2 cellular contexts compared by ENCODE assay signal in the genomic region with DNA sequence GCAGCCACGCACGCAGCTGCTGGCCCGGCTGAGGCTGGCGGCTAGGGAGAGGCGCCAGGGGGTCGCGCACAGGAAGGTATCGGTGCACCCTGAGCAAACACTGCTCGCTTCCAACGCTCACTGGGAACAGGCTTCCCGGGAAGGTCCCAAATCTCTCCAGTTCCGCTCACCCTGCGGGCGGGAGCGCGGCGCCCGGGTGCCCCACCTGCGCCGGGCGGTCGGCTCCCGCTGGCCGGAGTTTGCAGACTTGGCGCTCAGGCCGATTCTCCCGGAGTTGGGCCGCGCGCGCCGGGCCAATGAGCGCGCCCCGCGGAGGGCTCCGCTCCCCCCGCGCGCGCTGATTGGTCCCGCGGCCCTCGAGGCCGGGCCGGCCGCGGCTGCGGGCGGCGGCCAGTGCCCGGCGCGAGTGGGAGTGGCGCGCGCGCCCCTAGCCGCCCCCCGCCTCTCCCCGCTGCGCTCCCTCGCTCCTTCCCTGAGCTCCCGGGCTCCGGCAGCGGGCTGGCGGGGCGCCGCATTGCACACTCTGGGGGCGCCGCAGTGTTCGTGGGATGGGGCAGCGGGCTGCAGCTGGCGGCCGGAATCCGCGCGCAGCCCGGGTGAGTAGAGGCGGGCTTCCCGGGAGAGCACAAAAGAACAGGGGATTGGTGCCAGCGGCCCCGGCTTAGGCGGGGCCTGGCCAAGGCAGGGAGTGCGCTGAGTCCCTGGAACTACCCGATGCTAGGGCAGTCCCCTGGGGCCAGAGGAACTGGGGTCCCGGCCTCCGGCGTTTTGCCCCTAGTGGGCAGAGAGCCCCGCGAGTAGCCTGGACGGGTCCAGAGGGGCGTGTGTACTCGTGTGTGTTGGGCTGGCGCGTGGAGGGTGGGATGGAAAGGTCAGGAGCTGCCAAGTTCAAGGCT.
A peak's percentile ranks its signal among the peaks of the same experiment; 100 is the strongest.
TF ChIP-seq lines count a peak whose summit lies in the region.

A gene with protein sequence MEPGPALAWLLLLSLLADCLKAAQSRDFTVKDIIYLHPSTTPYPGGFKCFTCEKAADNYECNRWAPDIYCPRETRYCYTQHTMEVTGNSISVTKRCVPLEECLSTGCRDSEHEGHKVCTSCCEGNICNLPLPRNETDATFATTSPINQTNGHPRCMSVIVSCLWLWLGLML (plus strand): TSS at position 461 of the 896 bp plus-strand sequence. CDS start 107,122 bp downstream, outside the sequence.

TF ChIP-seq in GM23338, 12 proteins besides CTCF, POLR2A, EP300 and RAD21 (continued from another document):
- TF ChIP-seq, protein P1, sequence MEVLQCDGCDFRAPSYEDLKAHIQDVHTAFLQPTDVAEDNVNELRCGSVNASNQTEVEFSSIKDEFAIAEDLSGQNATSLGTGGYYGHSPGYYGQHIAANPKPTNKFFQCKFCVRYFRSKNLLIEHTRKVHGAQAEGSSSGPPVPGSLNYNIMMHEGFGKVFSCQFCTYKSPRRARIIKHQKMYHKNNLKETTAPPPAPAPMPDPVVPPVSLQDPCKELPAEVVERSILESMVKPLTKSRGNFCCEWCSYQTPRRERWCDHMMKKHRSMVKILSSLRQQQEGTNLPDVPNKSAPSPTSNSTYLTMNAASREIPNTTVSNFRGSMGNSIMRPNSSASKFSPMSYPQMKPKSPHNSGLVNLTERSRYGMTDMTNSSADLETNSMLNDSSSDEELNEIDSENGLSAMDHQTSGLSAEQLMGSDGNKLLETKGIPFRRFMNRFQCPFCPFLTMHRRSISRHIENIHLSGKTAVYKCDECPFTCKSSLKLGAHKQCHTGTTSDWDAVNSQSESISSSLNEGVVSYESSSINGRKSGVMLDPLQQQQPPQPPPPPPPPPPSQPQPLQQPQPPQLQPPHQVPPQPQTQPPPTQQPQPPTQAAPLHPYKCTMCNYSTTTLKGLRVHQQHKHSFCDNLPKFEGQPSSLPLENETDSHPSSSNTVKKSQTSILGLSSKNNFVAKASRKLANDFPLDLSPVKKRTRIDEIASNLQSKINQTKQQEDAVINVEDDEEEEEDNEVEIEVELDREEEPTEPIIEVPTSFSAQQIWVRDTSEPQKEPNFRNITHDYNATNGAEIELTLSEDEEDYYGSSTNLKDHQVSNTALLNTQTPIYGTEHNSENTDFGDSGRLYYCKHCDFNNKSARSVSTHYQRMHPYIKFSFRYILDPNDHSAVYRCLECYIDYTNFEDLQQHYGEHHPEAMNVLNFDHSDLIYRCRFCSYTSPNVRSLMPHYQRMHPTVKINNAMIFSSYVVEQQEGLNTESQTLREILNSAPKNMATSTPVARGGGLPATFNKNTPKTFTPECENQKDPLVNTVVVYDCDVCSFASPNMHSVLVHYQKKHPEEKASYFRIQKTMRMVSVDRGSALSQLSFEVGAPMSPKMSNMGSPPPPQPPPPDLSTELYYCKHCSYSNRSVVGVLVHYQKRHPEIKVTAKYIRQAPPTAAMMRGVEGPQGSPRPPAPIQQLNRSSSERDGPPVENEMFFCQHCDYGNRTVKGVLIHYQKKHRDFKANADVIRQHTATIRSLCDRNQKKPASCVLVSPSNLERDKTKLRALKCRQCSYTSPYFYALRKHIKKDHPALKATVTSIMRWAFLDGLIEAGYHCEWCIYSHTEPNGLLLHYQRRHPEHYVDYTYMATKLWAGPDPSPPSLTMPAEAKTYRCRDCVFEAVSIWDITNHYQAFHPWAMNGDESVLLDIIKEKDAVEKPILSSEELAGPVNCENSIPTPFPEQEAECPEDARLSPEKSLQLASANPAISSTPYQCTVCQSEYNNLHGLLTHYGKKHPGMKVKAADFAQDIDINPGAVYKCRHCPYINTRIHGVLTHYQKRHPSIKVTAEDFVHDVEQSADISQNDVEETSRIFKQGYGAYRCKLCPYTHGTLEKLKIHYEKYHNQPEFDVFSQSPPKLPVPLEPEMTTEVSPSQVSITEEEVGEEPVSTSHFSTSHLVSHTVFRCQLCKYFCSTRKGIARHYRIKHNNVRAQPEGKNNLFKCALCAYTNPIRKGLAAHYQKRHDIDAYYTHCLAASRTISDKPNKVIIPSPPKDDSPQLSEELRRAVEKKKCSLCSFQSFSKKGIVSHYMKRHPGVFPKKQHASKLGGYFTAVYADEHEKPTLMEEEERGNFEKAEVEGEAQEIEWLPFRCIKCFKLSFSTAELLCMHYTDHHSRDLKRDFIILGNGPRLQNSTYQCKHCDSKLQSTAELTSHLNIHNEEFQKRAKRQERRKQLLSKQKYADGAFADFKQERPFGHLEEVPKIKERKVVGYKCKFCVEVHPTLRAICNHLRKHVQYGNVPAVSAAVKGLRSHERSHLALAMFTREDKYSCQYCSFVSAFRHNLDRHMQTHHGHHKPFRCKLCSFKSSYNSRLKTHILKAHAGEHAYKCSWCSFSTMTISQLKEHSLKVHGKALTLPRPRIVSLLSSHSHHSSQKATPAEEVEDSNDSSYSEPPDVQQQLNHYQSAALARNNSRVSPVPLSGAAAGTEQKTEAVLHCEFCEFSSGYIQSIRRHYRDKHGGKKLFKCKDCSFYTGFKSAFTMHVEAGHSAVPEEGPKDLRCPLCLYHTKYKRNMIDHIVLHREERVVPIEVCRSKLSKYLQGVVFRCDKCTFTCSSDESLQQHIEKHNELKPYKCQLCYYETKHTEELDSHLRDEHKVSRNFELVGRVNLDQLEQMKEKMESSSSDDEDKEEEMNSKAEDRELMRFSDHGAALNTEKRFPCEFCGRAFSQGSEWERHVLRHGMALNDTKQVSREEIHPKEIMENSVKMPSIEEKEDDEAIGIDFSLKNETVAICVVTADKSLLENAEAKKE (CRISPR knock-in tag; IDR thresholded peaks at IDR 0.05), result no peak
- TF ChIP-seq ZNF331 (CRISPR knock-in tag; IDR thresholded peaks at IDR 0.05; ENCODE audit: low read depth), result no peak

TF ChIP-seq in SK-N-SH, 30 proteins besides CTCF, POLR2A, EP300 and RAD21:
- TF ChIP-seq MEF2A (IDR thresholded peaks at IDR 0.05; ENCODE audit: borderline replicate concordance, low read depth) (no peak), NRF1 (IDR thresholded peaks at IDR 0.05; ENCODE audit: low read depth, low read length) (0 out of 2 replicates have a peak, but pooled peaks have one; percentile 44), GABPA (IDR thresholded peaks at IDR 0.05; ENCODE audit: low read depth) (no peak), RFX5 (IDR thresholded peaks at IDR 0.05; ENCODE audit: low read length) (no peak; the same call in 1 of the 2 replicates)
